ENCODE assay signal across 23 cellular contexts in genomic region chr11:71472357-71472885, GRCh38. TPM values are rescaled to one million over a fixed set of nuclear protein-coding genes. Genes with fewer than 3 reads are reported as not detected.
"Had no signal": no experiment of that assay in that cellular context is flagged by ENCODE, and none has a peak within 500 bp of the region (broad histone marks: within the 10 kb centered on the region; RNA-seq: fewer than 3 reads in every experiment).

No MANE protein-coding gene starts in this region.

- H3K27ac ChIP-seq: body of pancreas, cardiac muscle cell, heart left ventricle, thyroid gland, upper lobe of right lung had no signal

- H3K4me2 ChIP-seq: SK-N-SH had no signal

- H3K27me3 ChIP-seq: body of pancreas, cardiac muscle cell, heart left ventricle, thyroid gland, upper lobe of right lung had no signal

- H3K4me3 ChIP-seq: body of pancreas, cardiac muscle cell, heart left ventricle, thyroid gland, upper lobe of right lung had no signal

- DNase-seq: activated B cell treated with CpG ODN at 0.5 μM for 24 hours; activated CD4-positive, alpha-beta T cell treated with anti-CD3 and anti-CD28 coated beads for 36 hours; activated CD4-positive, alpha-beta T cell treated with anti-CD3 and anti-CD28 coated beads, Interleukin-2, amount 50 U/mL, for 48 hours; activated gamma-delta T cell; activated naive CD4-positive, alpha-beta T cell treated with anti-CD3 and anti-CD28 coated beads, Interleukin-2, amount 50 U/mL, for 16 hours; activated naive CD8-positive, alpha-beta T cell treated with anti-CD3 and anti-CD28 coated beads, Interleukin-2, amount 50 U/mL, for 24 hours; activated T-cell treated with anti-CD3 and anti-CD28 coated beads, Interleukin-2, amount 50 U/mL, for 48 hours; body of pancreas; effector CD4-positive, alpha-beta T cell; islet precursor cell; nephron progenitor cell; nucleus accumbens; SK-N-SH; stimulated activated CD4-positive, alpha-beta T cell treated with anti-CD3 and anti-CD28 coated beads, Interleukin-4, amount 100 ng/mL, for 1 hour; substantia nigra; T-cell; thyroid gland; upper lobe of right lung had no signal

- H3K9me3 ChIP-seq: body of pancreas, heart left ventricle, SK-N-SH, thyroid gland, upper lobe of right lung had no signal

- FAIRE-seq: endometrium had no signal

- H3K9ac ChIP-seq: SK-N-SH had no signal

- H3K4me1 ChIP-seq: body of pancreas, heart left ventricle, thyroid gland, upper lobe of right lung had no signal

- ATAC-seq: activated CD4-positive, alpha-beta T cell treated with anti-CD3 and anti-CD28 coated beads for 36 hours; activated naive CD8-positive, alpha-beta T cell treated with anti-CD3 and anti-CD28 coated beads, Interleukin-2, amount 50 U/mL, for 24 hours; body of pancreas; T-cell had no signal

RNA-seq across cellular contexts. Expression of gene KRTAP5-7, which starts 54.6 kb away (rescaled TPM):
- total RNA-seq: body of pancreas, cardiac muscle cell, epithelial cell of proximal tubule, fibroblast of villous mesenchyme, heart left ventricle, T-cell had no signal
- polyA plus RNA-seq: cardiac muscle cell, heart left ventricle had no signal
